8 cellular contexts compared by ENCODE assay signal in the genomic region with DNA sequence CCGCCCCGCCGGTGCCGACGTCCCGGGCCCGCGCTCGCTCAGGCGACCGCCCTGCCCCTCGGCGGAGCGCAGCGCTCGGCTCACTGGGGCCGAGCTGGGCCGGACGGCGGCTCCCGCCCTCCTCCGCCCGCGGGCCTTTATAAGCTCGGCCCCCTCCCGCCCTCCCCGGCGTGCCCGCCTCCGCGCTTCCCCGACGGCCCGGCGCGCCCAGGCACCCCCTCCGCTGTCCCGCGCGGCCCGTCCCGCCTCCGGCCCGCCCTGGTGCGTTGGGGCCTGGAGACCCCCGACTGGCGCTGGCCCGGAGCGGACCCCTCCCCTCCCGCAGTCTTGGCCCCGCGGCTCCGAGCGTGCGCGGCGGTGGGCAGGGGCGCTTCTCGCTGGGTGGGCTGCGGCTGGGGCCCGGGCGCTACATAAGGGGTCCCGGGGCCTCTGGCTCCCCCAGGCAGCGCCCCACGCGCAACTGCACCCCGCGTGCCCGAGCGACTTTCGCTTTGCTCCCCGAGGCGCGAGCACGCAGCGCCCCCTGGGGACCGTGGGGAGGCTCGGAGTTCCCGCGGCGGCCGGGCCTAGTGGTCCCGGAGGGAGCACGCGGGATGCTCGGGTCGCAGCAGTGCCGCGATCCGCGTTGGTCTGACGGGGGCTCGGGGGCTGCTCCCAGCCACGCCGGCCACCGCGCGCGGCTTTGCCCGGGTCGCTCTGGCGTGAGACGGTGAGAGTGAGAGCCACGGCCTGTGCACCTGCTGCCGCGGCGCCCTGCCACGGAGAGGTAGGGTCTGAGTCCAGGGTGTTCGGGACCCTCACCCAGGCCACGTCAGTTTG.
A peak's percentile ranks its signal among the peaks of the same experiment; 100 is the strongest.
DNase-seq lines count a peak whose midpoint lies in the region; ATAC-seq and TF ChIP-seq lines count a peak whose summit lies in the region.

A gene with protein sequence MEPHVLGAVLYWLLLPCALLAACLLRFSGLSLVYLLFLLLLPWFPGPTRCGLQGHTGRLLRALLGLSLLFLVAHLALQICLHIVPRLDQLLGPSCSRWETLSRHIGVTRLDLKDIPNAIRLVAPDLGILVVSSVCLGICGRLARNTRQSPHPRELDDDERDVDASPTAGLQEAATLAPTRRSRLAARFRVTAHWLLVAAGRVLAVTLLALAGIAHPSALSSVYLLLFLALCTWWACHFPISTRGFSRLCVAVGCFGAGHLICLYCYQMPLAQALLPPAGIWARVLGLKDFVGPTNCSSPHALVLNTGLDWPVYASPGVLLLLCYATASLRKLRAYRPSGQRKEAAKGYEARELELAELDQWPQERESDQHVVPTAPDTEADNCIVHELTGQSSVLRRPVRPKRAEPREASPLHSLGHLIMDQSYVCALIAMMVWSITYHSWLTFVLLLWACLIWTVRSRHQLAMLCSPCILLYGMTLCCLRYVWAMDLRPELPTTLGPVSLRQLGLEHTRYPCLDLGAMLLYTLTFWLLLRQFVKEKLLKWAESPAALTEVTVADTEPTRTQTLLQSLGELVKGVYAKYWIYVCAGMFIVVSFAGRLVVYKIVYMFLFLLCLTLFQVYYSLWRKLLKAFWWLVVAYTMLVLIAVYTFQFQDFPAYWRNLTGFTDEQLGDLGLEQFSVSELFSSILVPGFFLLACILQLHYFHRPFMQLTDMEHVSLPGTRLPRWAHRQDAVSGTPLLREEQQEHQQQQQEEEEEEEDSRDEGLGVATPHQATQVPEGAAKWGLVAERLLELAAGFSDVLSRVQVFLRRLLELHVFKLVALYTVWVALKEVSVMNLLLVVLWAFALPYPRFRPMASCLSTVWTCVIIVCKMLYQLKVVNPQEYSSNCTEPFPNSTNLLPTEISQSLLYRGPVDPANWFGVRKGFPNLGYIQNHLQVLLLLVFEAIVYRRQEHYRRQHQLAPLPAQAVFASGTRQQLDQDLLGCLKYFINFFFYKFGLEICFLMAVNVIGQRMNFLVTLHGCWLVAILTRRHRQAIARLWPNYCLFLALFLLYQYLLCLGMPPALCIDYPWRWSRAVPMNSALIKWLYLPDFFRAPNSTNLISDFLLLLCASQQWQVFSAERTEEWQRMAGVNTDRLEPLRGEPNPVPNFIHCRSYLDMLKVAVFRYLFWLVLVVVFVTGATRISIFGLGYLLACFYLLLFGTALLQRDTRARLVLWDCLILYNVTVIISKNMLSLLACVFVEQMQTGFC (N-terminal part only) (minus strand): TSS at position 115 of the 819 bp plus-strand sequence. CDS start 256 bp downstream, outside the sequence.

- peak; percentile 94 for TF ChIP-seq CTCF in 22Rv1 (IDR thresholded peaks at IDR 0.05)

- DNase-seq in NCI-H69 (lab: John Stamatoyannopoulos, UW) (peak; percentile 41), activated T-cell treated with anti-CD3 and anti-CD28 coated beads for 48 hours (ENCODE audit: low read depth) (peak; percentile 72), erythroblast (lab: John Stamatoyannopoulos, UW) (peak; percentile 82 to 90), NCI-H446 (lab: John Stamatoyannopoulos, UW) (no peak)
- DNase-seq in stimulated activated naive CD4-positive, alpha-beta T cell treated with Interleukin-2 at 50 U/mL for 16 hours (lab: John Stamatoyannopoulos, UW): peak; percentile 76

- no peaks in the 10 kb centered on the region for H3K9me3 ChIP-seq in mucosa of stomach (ENCODE audit: control insufficient read depth, low read length)

- H3K9ac ChIP-seq in mucosa of stomach (ENCODE audit: low read length): peak within 1 kb of the TSS; percentile 64

- H3K36me3 ChIP-seq in mucosa of stomach (ENCODE audit: control insufficient read depth, insufficient read depth, low read length): no peaks in the 10 kb centered on the region

- H3K27ac ChIP-seq in 22Rv1: peak within 1 kb of the TSS; percentile 75

- no peaks in the 10 kb centered on the region for H3K27me3 ChIP-seq in mucosa of stomach (ENCODE audit: control insufficient read depth, insufficient read depth, low read length)

- ATAC-seq in GM18498 (IDR thresholded peaks at IDR 0.05; ENCODE audit: unreplicated experiment): peak; percentile 39

- peaks cover 27% of the 10 kb centered on the region for H3K4me1 ChIP-seq in mucosa of stomach (ENCODE audit: control insufficient read depth, insufficient read depth, low read length)

- H3K4me3 ChIP-seq in mucosa of stomach (ENCODE audit: low read length): peak within 1 kb of the TSS; percentile 22

- TF ChIP-seq POLR2A in erythroblast (IDR thresholded peaks at IDR 0.05; ENCODE audit: low read length): peak; percentile 55

Comparison
In these comparisons a context has a peak if more than half of its experiments do, and no peak if none do; other contexts are left out.
1. DNase-seq: peak in NCI-H69 (single experiment), activated T-cell treated with anti-CD3 and anti-CD28 coated beads for 48 hours (single experiment), erythroblast (2 of 2) and stimulated activated naive CD4-positive, alpha-beta T cell treated with Interleukin-2 at 50 U/mL for 16 hours (single experiment); none in NCI-H446 (0 of 2).